Comparison of ENCODE assay signal across 7 cellular contexts in the genomic region with DNA sequence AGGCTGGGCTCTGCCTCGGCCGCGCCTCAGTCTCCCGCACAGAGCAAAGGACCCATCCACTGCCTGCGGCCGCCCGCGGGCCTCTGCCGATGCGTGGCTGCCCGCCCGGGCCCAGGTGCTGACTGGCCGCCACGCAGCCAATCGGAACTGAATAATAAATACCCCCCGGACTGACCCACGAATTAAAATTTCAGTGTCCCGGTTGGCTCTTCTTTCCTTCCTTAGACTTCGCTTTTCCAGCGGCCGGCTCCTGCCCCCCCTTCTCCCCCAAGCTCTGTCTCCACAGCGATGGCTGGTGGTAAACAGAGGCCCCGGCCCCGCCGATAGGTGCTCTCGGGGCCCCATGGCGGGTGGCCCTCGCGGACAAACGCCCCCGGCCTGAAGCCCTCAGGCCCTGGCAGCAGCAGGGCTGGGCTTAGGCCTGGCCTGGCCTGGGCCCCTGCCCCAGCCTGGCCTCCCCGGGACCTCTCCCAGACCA. TPM values are rescaled to one million over a fixed set of nuclear protein-coding genes. Genes with fewer than 3 reads are reported as not detected.
DNase-seq lines count a peak whose midpoint lies in the region; ATAC-seq and TF ChIP-seq lines count a peak whose summit lies in the region.

No MANE protein-coding gene starts in this region.

- H3K27me3 ChIP-seq in HCT116 (ENCODE audit: insufficient read depth, low read length) = no peaks in the 10 kb centered on the region
- H3K27me3 ChIP-seq in gastroesophageal sphincter = no peaks in the 10 kb centered on the region

- no TSS peak for BruUV-seq in HCT116 (replicated peaks; lab: Mats Ljungman, UMichigan)

- no peak for TF ChIP-seq EP300 in gastroesophageal sphincter (IDR thresholded peaks at IDR 0.05)

- TF ChIP-seq CTCF in HCT116 (IDR thresholded peaks at IDR 0.05 in 2 of 3, conservative IDR thresholded peaks at IDR 0.05 in 1 of 3; ENCODE audit: borderline replicate concordance in 1 of 3, insufficient read depth in 1 of 3, low read depth in 2 of 3, low read length in 2 of 3) (no peak; a peak in 2 of 6 replicates), VCaP (conservative IDR thresholded peaks at IDR 0.05) (no peak), gastroesophageal sphincter (IDR thresholded peaks at IDR 0.05) (peak in 1 of 4 experiments; percentile 4)

- no peak overlapping the region for H2AFZ ChIP-seq in HCT116 (ENCODE audit: low read depth, low read length, poor library complexity, severe bottlenecking)

- intact Hi-C loops in HCT116 (cut with micrococcal nuclease) = loop anchor here (5.0 to 10.0 kb wide), 3 partner anchors 71 to 359 kb away; a partner anchor contains a TSS
- intact Hi-C loops in sciatic nerve (cut with DNase I) = no loop called here

- H3K27ac ChIP-seq in HCT116 (ENCODE audit: low read depth, low read length) = peak overlapping the region; percentile 96
- peak overlapping the region; percentile 90 for H3K27ac ChIP-seq in VCaP
- peak overlapping the region; percentile 94 to 99 (median 98) for H3K27ac ChIP-seq in gastroesophageal sphincter

- H3K36me3 ChIP-seq in HCT116 (ENCODE audit: control insufficient read depth in 1 of 2, insufficient read depth in 2 of 2, low read length in 2 of 2) = peaks cover 0 to 11% of the 10 kb centered on the region in 2 experiments; a peak in 1 of 4 replicates
- H3K36me3 ChIP-seq in gastroesophageal sphincter = peaks cover 0 to 14% of the 10 kb centered on the region in 2 donors

- peak overlapping the region; percentile 91 for H3K4me2 ChIP-seq in HCT116 (ENCODE audit: low read length)

- peaks cover 11% of the 10 kb centered on the region; the same call in 1 of the 2 replicates for H4K20me1 ChIP-seq in HCT116 (ENCODE audit: insufficient read depth)

- H3K4me3 ChIP-seq in HCT116 (replicated peaks in 1 of 2; ENCODE audit: low read depth in 1 of 2, low read length in 2 of 2) = peak overlapping the region; percentile 80 to 94
- H3K4me3 ChIP-seq in gastroesophageal sphincter = peak overlapping the region; percentile 72 to 84

- WGBS in gastroesophageal sphincter (ENCODE audit: low coverage in 1 of 2), 2 donors = 0 to 8% methylated on average over 1 to 18 of the region's 32 CpGs

- TF ChIP-seq POLR2A in HCT116 (IDR thresholded peaks at IDR 0.05; ENCODE audit: borderline replicate concordance, extremely low read depth, insufficient read depth, insufficient read length) (no peak), gastroesophageal sphincter (IDR thresholded peaks at IDR 0.05) (peak; percentile 31 to 51)

- no peaks in the 10 kb centered on the region for H3K9me3 ChIP-seq in HCT116 (ENCODE audit: control insufficient read depth in 1 of 2, insufficient read depth in 1 of 2, low read depth in 1 of 2, low read length in 2 of 2)
- no peaks in the 10 kb centered on the region for H3K9me3 ChIP-seq in gastroesophageal sphincter

- DNase-seq in HCT116 (ENCODE audit: low read depth, low spot score) = no peak
- no peak for DNase-seq in sciatic nerve (ENCODE audit: low spot score)
- DNase-seq in stimulated activated CD4-positive, alpha-beta T cell treated with anti-CD3 and anti-CD28 coated beads, Interleukin-4, amount 100 ng/mL, for 24 hours = no peak
- no peak for DNase-seq in NCI-H2107 (lab: John Stamatoyannopoulos, UW)
- DNase-seq in occipital lobe (lab: John Stamatoyannopoulos, UW) = no peak

- RAD21 ChIA-PET in HCT116 (lab: Charles Lee; ENCODE audit: low non-redundant PET in 1 of 2, low total read pairs in 2 of 2, uncharacterized antibody in 2 of 2, unreplicated experiment in 2 of 2) = no interaction called here

- H3K4me1 ChIP-seq in HCT116 (ENCODE audit: control insufficient read depth in 1 of 2, insufficient read depth in 2 of 2, low read length in 2 of 2) (peaks cover 49 to 61% of the 10 kb centered on the region in 2 experiments), gastroesophageal sphincter (peaks cover 5 to 75% (median 50%) of the 10 kb centered on the region in 3 donors)

- TF ChIP-seq RAD21 in HCT116 (IDR thresholded peaks at IDR 0.05; ENCODE audit: low read depth) = no peak

- CTCF ChIA-PET in HCT116 (lab: Charles Lee) = no interaction called here

- H3K79me2 ChIP-seq in HCT116 (ENCODE audit: insufficient read depth, low read length) = peaks cover 60% of the 10 kb centered on the region

- no peak for ATAC-seq in HCT116
- ATAC-seq in gastroesophageal sphincter = no peak
- ATAC-seq in sciatic nerve = peak; percentile 1

- no peaks in the 10 kb centered on the region for H3K9me2 ChIP-seq in HCT116 (ENCODE audit: insufficient read depth)

- H3K9ac ChIP-seq in HCT116 (ENCODE audit: low read length) = peak overlapping the region; percentile 90

- POLR2A ChIA-PET in HCT116 (lab: Charles Lee) = no interaction called here

TF ChIP-seq in HCT116, 20 proteins besides CTCF, POLR2A, EP300 and RAD21:
- TF ChIP-seq EGR1 (IDR thresholded peaks at IDR 0.05; ENCODE audit: low read depth) (no peak), YY1 (IDR thresholded peaks at IDR 0.05; ENCODE audit: extremely low read depth, insufficient replicate concordance, low read depth, low read length) (no peak), POLR2AphosphoS5 (IDR thresholded peaks at IDR 0.05; ENCODE audit: low read depth, low read length) (peak; percentile 38; the same call in 1 of the 2 replicates), CBX3 (IDR thresholded peaks at IDR 0.05; ENCODE audit: low read depth) (no peak), SP1 (IDR thresholded peaks at IDR 0.05; ENCODE audit: low read depth) (no peak), EZH2phosphoT487 (IDR thresholded peaks at IDR 0.05; ENCODE audit: borderline replicate concordance) (no peak), ZFX (IDR thresholded peaks at IDR 0.05) (peak; percentile 68), ELF1 (IDR thresholded peaks at IDR 0.05; ENCODE audit: borderline replicate concordance, low read depth) (no peak), SRF (IDR thresholded peaks at IDR 0.05; ENCODE audit: low read depth) (no peak)
- TF ChIP-seq, protein P1, sequence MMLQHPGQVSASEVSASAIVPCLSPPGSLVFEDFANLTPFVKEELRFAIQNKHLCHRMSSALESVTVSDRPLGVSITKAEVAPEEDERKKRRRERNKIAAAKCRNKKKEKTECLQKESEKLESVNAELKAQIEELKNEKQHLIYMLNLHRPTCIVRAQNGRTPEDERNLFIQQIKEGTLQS (IDR thresholded peaks at IDR 0.05) = no peak
- TF ChIP-seq, protein P2, sequence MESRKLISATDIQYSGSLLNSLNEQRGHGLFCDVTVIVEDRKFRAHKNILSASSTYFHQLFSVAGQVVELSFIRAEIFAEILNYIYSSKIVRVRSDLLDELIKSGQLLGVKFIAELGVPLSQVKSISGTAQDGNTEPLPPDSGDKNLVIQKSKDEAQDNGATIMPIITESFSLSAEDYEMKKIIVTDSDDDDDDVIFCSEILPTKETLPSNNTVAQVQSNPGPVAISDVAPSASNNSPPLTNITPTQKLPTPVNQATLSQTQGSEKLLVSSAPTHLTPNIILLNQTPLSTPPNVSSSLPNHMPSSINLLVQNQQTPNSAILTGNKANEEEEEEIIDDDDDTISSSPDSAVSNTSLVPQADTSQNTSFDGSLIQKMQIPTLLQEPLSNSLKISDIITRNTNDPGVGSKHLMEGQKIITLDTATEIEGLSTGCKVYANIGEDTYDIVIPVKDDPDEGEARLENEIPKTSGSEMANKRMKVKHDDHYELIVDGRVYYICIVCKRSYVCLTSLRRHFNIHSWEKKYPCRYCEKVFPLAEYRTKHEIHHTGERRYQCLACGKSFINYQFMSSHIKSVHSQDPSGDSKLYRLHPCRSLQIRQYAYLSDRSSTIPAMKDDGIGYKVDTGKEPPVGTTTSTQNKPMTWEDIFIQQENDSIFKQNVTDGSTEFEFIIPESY (IDR thresholded peaks at IDR 0.05; ENCODE audit: extremely low read depth, insufficient replicate concordance, low read length) = no peak

RNA-seq across cellular contexts. Expression of a gene that starts 2.6 kb away (rescaled TPM):
- 49.5 TPM for total RNA-seq in HCT116 (2021; ENCODE audit: unreplicated experiment)
- 22.4 and 32.2 TPM in 2 replicates for polyA plus RNA-seq in HCT116 (2012)
- 100 to 1,000 TPM in 1 of 4 donors, 10 to 100 TPM in 3; 65.6 to 122 (median 82.4) TPM for total RNA-seq in gastroesophageal sphincter
- 54.2 TPM for total RNA-seq in sciatic nerve
- total RNA-seq in occipital lobe = 2.0 TPM

RNA-seq across cellular contexts. Expression of a gene that starts 56.6 kb away (rescaled TPM):
- 28.4 TPM for total RNA-seq in HCT116 (2021; ENCODE audit: unreplicated experiment)
- polyA plus RNA-seq in HCT116 (2012) = 15.6 and 19.9 TPM in 2 replicates
- total RNA-seq in gastroesophageal sphincter = 10 to 100 TPM; 15.3 to 26.4 (median 16.8) TPM
- total RNA-seq in sciatic nerve = 33.4 TPM
- total RNA-seq in occipital lobe = 22.5 TPM

RNA-seq across cellular contexts. Expression of a gene that starts 59.8 kb away (rescaled TPM):
- total RNA-seq in HCT116 (2021; ENCODE audit: unreplicated experiment) (186 TPM), gastroesophageal sphincter (100 to 1,000 TPM in 1 of 4 donors, 10 to 100 TPM in 3; 53.3 to 112 (median 69.7) TPM), sciatic nerve (108 TPM), occipital lobe (61.3 TPM)
- 181 and 187 TPM in 2 replicates for polyA plus RNA-seq in HCT116 (2012)

Comparison
In these comparisons a context has a peak if more than half of its experiments do, and no peak if none do; other contexts are left out.
1. RNA of a gene that starts 2.6 kb away (total RNA-seq): 65.6 to 122 TPM in gastroesophageal sphincter, 54.2 TPM in sciatic nerve (single experiment) and 49.5 TPM in HCT116 (single experiment); 2.0 TPM in occipital lobe (single experiment); every median in the first group is over 10 times any median in the second.
2. Peak in every context shown above with its lines, with median percentiles within 50 percentile points of each other: H3K27ac ChIP-seq.